In genomic region chr5:114053377-114053776, GRCh38 we compare ENCODE assay signal across 22 cellular contexts.
"Had no signal": no experiment of that assay in that cellular context is flagged by ENCODE, and none has a peak within 500 bp of the region (broad histone marks: within the 10 kb centered on the region; RNA-seq: fewer than 3 reads in every experiment).

No MANE protein-coding gene starts in this region.

- H3K36me3 ChIP-seq: esophagus squamous epithelium, neutrophil, pancreas, stomach, tibial artery, upper lobe of right lung, uterus had no signal

- H3K4me1 Mint-ChIP-seq: memory B cell; naive B cell; stimulated activated effector memory CD8-positive, alpha-beta T cell treated with anti-CD3 and anti-CD28 coated beads, Interleukin-12 subunit alpha, Interleukin-12 subunit beta, amount 100 ng/mL, for 72 hours had no signal

- H3K27ac Mint-ChIP-seq: memory B cell; naive B cell; natural killer cell treated with Interleukin-12 subunit alpha and Interleukin-12 subunit beta and Interleukin-15 and Interleukin-18, amount 100 ng/mL, for 72 hours; stimulated activated effector memory CD8-positive, alpha-beta T cell treated with anti-CD3 and anti-CD28 coated beads, Interleukin-12 subunit alpha, Interleukin-12 subunit beta, amount 100 ng/mL, for 72 hours had no signal

- H3K9me3 ChIP-seq: esophagus squamous epithelium, neutrophil, pancreas, stomach, tibial artery, upper lobe of right lung, uterus had no signal

- H3K27me3 ChIP-seq: pancreas, uterus had no signal

- H3K27ac ChIP-seq: coronary artery, esophagus squamous epithelium, neutrophil, pancreas, tibial artery, upper lobe of right lung had no signal

- H3K4me3 Mint-ChIP-seq: memory B cell; naive B cell; natural killer cell treated with Interleukin-12 subunit alpha and Interleukin-12 subunit beta and Interleukin-15 and Interleukin-18, amount 100 ng/mL, for 72 hours; stimulated activated effector memory CD8-positive, alpha-beta T cell treated with anti-CD3 and anti-CD28 coated beads, Interleukin-12 subunit alpha, Interleukin-12 subunit beta, amount 100 ng/mL, for 72 hours had no signal

- DNase-seq: dermis blood vessel endothelial cell; effector memory CD4-positive, alpha-beta T cell; esophagus squamous epithelium; foreskin melanocyte; hypothalamus; naive B cell; pancreas; stimulated activated CD4-positive, alpha-beta T cell treated with anti-CD3 and anti-CD28 coated beads, Interleukin-2, amount 100 ng/mL, for 24 hours; stimulated activated CD4-positive, alpha-beta T cell treated with anti-CD3 and anti-CD28 coated beads, Interleukin-4, amount 100 ng/mL, for 24 hours; stimulated activated naive CD4-positive, alpha-beta T cell treated with Interleukin-2 at 50 U/mL for 16 hours; stomach; tibial artery; upper lobe of right lung had no signal

- H3K36me3 Mint-ChIP-seq: naive B cell; stimulated activated effector memory CD8-positive, alpha-beta T cell treated with anti-CD3 and anti-CD28 coated beads, Interleukin-12 subunit alpha, Interleukin-12 subunit beta, amount 100 ng/mL, for 72 hours had no signal

- H3K4me3 ChIP-seq: coronary artery, esophagus squamous epithelium, lung, pancreas, stomach, tibial artery, upper lobe of right lung, uterus had no signal

- ATAC-seq: left lobe of liver; natural killer cell treated with Interleukin-12 subunit alpha and Interleukin-12 subunit beta and Interleukin-15 and Interleukin-18, amount 100 ng/mL, for 72 hours; pancreas; sciatic nerve; stimulated activated effector memory CD8-positive, alpha-beta T cell treated with anti-CD3 and anti-CD28 coated beads, Interleukin-12 subunit alpha, Interleukin-12 subunit beta, amount 100 ng/mL, for 72 hours; upper lobe of right lung had no signal
